ENCODE assay signal across 21 cellular contexts in genomic region chr16:74797414-74797813, GRCh38. TPM values are rescaled to one million over a fixed set of nuclear protein-coding genes. Genes with fewer than 3 reads are reported as not detected.
DNase-seq lines count a peak whose midpoint lies in the region; ATAC-seq and TF ChIP-seq lines count a peak whose summit lies in the region.
"Had no signal": no experiment of that assay in that cellular context is flagged by ENCODE, and none has a peak within 500 bp of the region (broad histone marks: within the 10 kb centered on the region; RNA-seq: fewer than 3 reads in every experiment).

No MANE protein-coding gene starts in this region.

- ATAC-seq in WTC11 (no peak), HG03469 (IDR thresholded peaks at IDR 0.05; ENCODE audit: unreplicated experiment) (no peak)
- ATAC-seq: CD8-positive, alpha-beta T cell; GM12878 had no signal

- H3K27me3 ChIP-seq in HUES48 (ENCODE audit: control insufficient read depth, insufficient read depth, low read length), result no peaks in the 10 kb centered on the region
- H3K27me3 ChIP-seq in right atrium auricular region, result no peaks in the 10 kb centered on the region
- H3K27me3 ChIP-seq: BLaER1 had no signal

- DNase-seq in activated CD4-positive, alpha-beta T cell treated with anti-CD3 and anti-CD28 coated beads, Interleukin-2, amount 10 ng/mL, durations not matched to agents 24 days and 14 days, result peak; percentile 32
- no peak for DNase-seq in activated CD4-positive, alpha-beta T cell treated with anti-CD3 and anti-CD28 coated beads, Interleukin-2, amount 50 U/mL, for 1 hour
- DNase-seq in WTC11 (ENCODE audit: low spot score) (no peak), NCI-H1048 (lab: John Stamatoyannopoulos, UW) (no peak), right atrium auricular region (ENCODE audit: low spot score) (no peak)
- DNase-seq: Caco-2; CD4-positive, CD25-positive, alpha-beta regulatory T cell; CD8-positive, alpha-beta T cell; DMS 273 treated with DMSO at 0.1 percent for 48 hours; DMS79; EL; GDM1; GOT3 had no signal

- peaks cover 8% of the 10 kb centered on the region; the same call in 1 of the 2 replicates for H3K4me1 ChIP-seq in HUES48 (ENCODE audit: control insufficient read depth, insufficient read depth, low read length)
- no peaks in the 10 kb centered on the region for H3K4me1 ChIP-seq in right atrium auricular region
- H3K4me1 ChIP-seq: BLaER1 had no signal

- H3K4me3 Mint-ChIP-seq in activated CD4-positive, alpha-beta T cell treated with anti-CD3 and anti-CD28 coated beads, Interleukin-2, amount 10 ng/mL, durations not matched to agents 24 days and 14 days, result no peak overlapping the region
- no peak overlapping the region; the same call in 1 of the 2 replicates for H3K4me3 Mint-ChIP-seq in WTC11
- H3K4me3 Mint-ChIP-seq: B cell; CD4-positive, CD25-positive, alpha-beta regulatory T cell; CD8-positive, alpha-beta T cell had no signal

- H3K9me3 ChIP-seq in HUES48 (ENCODE audit: control insufficient read depth, insufficient read depth, low read length) (peaks cover 26% of the 10 kb centered on the region), right atrium auricular region (peaks cover 0 to 9% of the 10 kb centered on the region in 2 donors)

- no peaks in the 10 kb centered on the region for H3K36me3 Mint-ChIP-seq in activated CD4-positive, alpha-beta T cell treated with anti-CD3 and anti-CD28 coated beads, Interleukin-2, amount 10 ng/mL, durations not matched to agents 24 days and 14 days (ENCODE audit: low read depth)
- H3K36me3 Mint-ChIP-seq in WTC11, result peaks cover 31% of the 10 kb centered on the region
- H3K36me3 Mint-ChIP-seq: CD4-positive, CD25-positive, alpha-beta regulatory T cell; CD8-positive, alpha-beta T cell had no signal

- no peak overlapping the region for H3K9ac ChIP-seq in HUES48 (ENCODE audit: low read depth, low read length)
- H3K9ac ChIP-seq: BLaER1 had no signal

- H3K4me1 Mint-ChIP-seq in activated CD4-positive, alpha-beta T cell treated with anti-CD3 and anti-CD28 coated beads, Interleukin-2, amount 10 ng/mL, durations not matched to agents 24 days and 14 days, result no peaks in the 10 kb centered on the region
- peaks cover 4% of the 10 kb centered on the region; the same call in 1 of the 2 replicates for H3K4me1 Mint-ChIP-seq in WTC11
- H3K4me1 Mint-ChIP-seq: B cell; CD4-positive, CD25-positive, alpha-beta regulatory T cell had no signal

- H3K27ac Mint-ChIP-seq in activated CD4-positive, alpha-beta T cell treated with anti-CD3 and anti-CD28 coated beads, Interleukin-2, amount 10 ng/mL, durations not matched to agents 24 days and 14 days, result no peak overlapping the region
- no peak overlapping the region for H3K27ac Mint-ChIP-seq in WTC11
- H3K27ac Mint-ChIP-seq: B cell; CD4-positive, CD25-positive, alpha-beta regulatory T cell; CD8-positive, alpha-beta T cell had no signal

- H3K4me3 ChIP-seq in HUES48 (ENCODE audit: low read depth, low read length), result peak overlapping the region; percentile 48; the same call in 1 of the 2 replicates
- no peak overlapping the region for H3K4me3 ChIP-seq in right atrium auricular region
- H3K4me3 ChIP-seq: BLaER1, GM12878, HAP-1 had no signal

- intact Hi-C loops in activated CD4-positive, alpha-beta T cell treated with anti-CD3 and anti-CD28 coated beads, Interleukin-2, amount 10 ng/mL, durations not matched to agents 24 days and 14 days (cut with micrococcal nuclease), result no loop called here

- peaks cover 40% of the 10 kb centered on the region for H3K27me3 Mint-ChIP-seq in activated CD4-positive, alpha-beta T cell treated with anti-CD3 and anti-CD28 coated beads, Interleukin-2, amount 10 ng/mL, durations not matched to agents 24 days and 14 days
- H3K27me3 Mint-ChIP-seq in WTC11 (ENCODE audit: low read depth), result no peaks in the 10 kb centered on the region

- CTCF ChIA-PET in WTC11 (lab: Charles Lee), result interaction anchor here (2.5 kb wide), 1 partner anchor 65 kb away, joined by 9 read pairs; no protein-coding TSS in a partner anchor

- H3K9me3 Mint-ChIP-seq in activated CD4-positive, alpha-beta T cell treated with anti-CD3 and anti-CD28 coated beads, Interleukin-2, amount 10 ng/mL, durations not matched to agents 24 days and 14 days, result no peaks in the 10 kb centered on the region
- peaks cover 35% of the 10 kb centered on the region for H3K9me3 Mint-ChIP-seq in WTC11

- peaks cover under 1% of the 10 kb centered on the region; the same call in 1 of the 2 replicates for H3K36me3 ChIP-seq in HUES48 (ENCODE audit: control insufficient read depth, insufficient read depth, low read length)
- H3K36me3 ChIP-seq in right atrium auricular region, result no peaks in the 10 kb centered on the region
- H3K36me3 ChIP-seq: BLaER1, HAP-1 had no signal

- H3K27ac ChIP-seq in HUES48 (ENCODE audit: low read depth, low read length) (no peak overlapping the region), right atrium auricular region (no peak overlapping the region)
- H3K27ac ChIP-seq: 22Rv1, BLaER1, C4-2B had no signal

- TF ChIP-seq CTCF in WTC11 (IDR thresholded peaks at IDR 0.05) (no peak), right atrium auricular region (IDR thresholded peaks at IDR 0.05) (no peak)

- POLR2A ChIA-PET in WTC11 (lab: Charles Lee), result no interaction called here

TF ChIP-seq in WTC11, 78 proteins besides CTCF, POLR2A, EP300 and RAD21:
- TF ChIP-seq USF1 (CRISPR knock-in tag; IDR thresholded peaks at IDR 0.05), result no peak
- TF ChIP-seq ZNF317 (CRISPR knock-in tag; IDR thresholded peaks at IDR 0.05; ENCODE audit: borderline replicate concordance, low read depth), result peak; percentile 90

RNA-seq across cellular contexts. Expression of gene FA2H, which starts 22.8 kb away (rescaled TPM):
- total RNA-seq in activated CD4-positive, alpha-beta T cell treated with anti-CD3 and anti-CD28 coated beads, Interleukin-2, amount 10 ng/mL, durations not matched to agents 24 days and 14 days, result not detected in 2 replicates
- 6.0 to 10.9 TPM (median 6.6 TPM) in 3 replicates for total RNA-seq in WTC11 (2021)
- total RNA-seq in right atrium auricular region, result under 1 TPM in 1 of 2 donors, not detected in 1; 0.35 TPM
- total RNA-seq: CD8-positive, alpha-beta T cell had no signal
